In genomic region chr6:112626468-112627082, GRCh38 we compare ENCODE assay signal across 1 cellular context.
TF ChIP-seq lines count a peak whose summit lies in the region.

No MANE protein-coding gene starts in this region.

TF ChIP-seq in H1, 55 proteins besides CTCF, POLR2A, EP300 and RAD21 (continued from another document):
- TF ChIP-seq, protein P1, sequence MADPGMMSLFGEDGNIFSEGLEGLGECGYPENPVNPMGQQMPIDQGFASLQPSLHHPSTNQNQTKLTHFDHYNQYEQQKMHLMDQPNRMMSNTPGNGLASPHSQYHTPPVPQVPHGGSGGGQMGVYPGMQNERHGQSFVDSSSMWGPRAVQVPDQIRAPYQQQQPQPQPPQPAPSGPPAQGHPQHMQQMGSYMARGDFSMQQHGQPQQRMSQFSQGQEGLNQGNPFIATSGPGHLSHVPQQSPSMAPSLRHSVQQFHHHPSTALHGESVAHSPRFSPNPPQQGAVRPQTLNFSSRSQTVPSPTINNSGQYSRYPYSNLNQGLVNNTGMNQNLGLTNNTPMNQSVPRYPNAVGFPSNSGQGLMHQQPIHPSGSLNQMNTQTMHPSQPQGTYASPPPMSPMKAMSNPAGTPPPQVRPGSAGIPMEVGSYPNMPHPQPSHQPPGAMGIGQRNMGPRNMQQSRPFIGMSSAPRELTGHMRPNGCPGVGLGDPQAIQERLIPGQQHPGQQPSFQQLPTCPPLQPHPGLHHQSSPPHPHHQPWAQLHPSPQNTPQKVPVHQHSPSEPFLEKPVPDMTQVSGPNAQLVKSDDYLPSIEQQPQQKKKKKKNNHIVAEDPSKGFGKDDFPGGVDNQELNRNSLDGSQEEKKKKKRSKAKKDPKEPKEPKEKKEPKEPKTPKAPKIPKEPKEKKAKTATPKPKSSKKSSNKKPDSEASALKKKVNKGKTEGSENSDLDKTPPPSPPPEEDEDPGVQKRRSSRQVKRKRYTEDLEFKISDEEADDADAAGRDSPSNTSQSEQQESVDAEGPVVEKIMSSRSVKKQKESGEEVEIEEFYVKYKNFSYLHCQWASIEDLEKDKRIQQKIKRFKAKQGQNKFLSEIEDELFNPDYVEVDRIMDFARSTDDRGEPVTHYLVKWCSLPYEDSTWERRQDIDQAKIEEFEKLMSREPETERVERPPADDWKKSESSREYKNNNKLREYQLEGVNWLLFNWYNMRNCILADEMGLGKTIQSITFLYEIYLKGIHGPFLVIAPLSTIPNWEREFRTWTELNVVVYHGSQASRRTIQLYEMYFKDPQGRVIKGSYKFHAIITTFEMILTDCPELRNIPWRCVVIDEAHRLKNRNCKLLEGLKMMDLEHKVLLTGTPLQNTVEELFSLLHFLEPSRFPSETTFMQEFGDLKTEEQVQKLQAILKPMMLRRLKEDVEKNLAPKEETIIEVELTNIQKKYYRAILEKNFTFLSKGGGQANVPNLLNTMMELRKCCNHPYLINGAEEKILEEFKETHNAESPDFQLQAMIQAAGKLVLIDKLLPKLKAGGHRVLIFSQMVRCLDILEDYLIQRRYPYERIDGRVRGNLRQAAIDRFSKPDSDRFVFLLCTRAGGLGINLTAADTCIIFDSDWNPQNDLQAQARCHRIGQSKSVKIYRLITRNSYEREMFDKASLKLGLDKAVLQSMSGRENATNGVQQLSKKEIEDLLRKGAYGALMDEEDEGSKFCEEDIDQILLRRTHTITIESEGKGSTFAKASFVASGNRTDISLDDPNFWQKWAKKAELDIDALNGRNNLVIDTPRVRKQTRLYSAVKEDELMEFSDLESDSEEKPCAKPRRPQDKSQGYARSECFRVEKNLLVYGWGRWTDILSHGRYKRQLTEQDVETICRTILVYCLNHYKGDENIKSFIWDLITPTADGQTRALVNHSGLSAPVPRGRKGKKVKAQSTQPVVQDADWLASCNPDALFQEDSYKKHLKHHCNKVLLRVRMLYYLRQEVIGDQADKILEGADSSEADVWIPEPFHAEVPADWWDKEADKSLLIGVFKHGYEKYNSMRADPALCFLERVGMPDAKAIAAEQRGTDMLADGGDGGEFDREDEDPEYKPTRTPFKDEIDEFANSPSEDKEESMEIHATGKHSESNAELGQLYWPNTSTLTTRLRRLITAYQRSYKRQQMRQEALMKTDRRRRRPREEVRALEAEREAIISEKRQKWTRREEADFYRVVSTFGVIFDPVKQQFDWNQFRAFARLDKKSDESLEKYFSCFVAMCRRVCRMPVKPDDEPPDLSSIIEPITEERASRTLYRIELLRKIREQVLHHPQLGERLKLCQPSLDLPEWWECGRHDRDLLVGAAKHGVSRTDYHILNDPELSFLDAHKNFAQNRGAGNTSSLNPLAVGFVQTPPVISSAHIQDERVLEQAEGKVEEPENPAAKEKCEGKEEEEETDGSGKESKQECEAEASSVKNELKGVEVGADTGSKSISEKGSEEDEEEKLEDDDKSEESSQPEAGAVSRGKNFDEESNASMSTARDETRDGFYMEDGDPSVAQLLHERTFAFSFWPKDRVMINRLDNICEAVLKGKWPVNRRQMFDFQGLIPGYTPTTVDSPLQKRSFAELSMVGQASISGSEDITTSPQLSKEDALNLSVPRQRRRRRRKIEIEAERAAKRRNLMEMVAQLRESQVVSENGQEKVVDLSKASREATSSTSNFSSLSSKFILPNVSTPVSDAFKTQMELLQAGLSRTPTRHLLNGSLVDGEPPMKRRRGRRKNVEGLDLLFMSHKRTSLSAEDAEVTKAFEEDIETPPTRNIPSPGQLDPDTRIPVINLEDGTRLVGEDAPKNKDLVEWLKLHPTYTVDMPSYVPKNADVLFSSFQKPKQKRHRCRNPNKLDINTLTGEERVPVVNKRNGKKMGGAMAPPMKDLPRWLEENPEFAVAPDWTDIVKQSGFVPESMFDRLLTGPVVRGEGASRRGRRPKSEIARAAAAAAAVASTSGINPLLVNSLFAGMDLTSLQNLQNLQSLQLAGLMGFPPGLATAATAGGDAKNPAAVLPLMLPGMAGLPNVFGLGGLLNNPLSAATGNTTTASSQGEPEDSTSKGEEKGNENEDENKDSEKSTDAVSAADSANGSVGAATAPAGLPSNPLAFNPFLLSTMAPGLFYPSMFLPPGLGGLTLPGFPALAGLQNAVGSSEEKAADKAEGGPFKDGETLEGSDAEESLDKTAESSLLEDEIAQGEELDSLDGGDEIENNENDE (IDR thresholded peaks at IDR 0.05; ENCODE audit: insufficient replicate concordance, low read length): no peak
- TF ChIP-seq SIX5 (IDR thresholded peaks at IDR 0.05; ENCODE audit: low read depth, low read length) (no peak), KDM1A (IDR thresholded peaks at IDR 0.05; ENCODE audit: borderline replicate concordance, low read length) (no peak)
TF ChIP-seq in H1: peak in this region for 0.
